12 cellular contexts compared by ENCODE assay signal in the genomic region with DNA sequence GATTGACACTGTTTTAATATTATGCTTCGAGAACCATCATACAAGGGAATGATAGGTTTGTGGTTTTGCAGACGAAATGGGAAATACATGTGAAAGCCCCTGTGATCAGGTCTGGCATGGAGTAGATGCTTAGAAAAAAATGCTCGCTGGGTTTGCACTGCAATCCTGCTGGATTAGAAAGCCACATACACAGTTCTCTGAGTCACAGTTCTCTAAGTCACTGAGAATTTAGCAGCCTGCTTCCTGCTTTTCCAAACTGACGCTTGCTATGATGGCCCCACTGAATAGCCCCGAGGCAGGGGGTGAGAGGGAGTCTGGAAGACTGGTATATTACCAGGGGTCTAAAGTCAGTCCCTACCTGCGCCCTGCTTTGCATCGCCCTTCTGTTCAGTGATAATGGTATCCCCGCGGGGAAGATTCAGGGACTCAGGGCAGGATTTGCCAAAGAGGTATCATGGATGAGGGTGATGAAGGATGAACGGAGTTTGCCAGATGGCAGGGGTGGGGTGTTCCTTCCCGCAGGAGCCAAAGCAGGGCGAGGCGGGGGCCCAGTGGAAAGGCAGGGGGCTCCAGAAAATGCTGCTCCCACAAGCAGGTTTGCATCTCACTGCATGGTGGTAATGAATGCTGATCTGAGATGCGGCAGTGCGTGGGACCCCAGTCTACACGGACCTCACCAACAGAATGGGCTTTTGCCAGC.
DNase-seq lines count a peak whose midpoint lies in the region; ATAC-seq and TF ChIP-seq lines count a peak whose summit lies in the region.
"Had no signal": no experiment of that assay in that cellular context is flagged by ENCODE, and none has a peak within 500 bp of the region (broad histone marks: within the 10 kb centered on the region; RNA-seq: fewer than 3 reads in every experiment).

No MANE protein-coding gene starts in this region.

- peaks cover 41% of the 10 kb centered on the region for H3F3A ChIP-seq in PC-9 (ENCODE audit: insufficient read depth, low read depth)

- intact Hi-C loops in PC-9 (cut with micrococcal nuclease; ENCODE audit: unreplicated experiment): loop anchor here (5.0 to 10.0 kb wide), 5 partner anchors 96 to 464 kb away; partner anchors contain the start of gene TMEM40

- H3K4me1 ChIP-seq in PC-9 (replicated peaks; ENCODE audit: insufficient read depth): peaks cover 55% of the 10 kb centered on the region

- no peaks in the 10 kb centered on the region for H3K27me3 ChIP-seq in PC-9 (ENCODE audit: insufficient read depth, low read depth)
- H3K27me3 ChIP-seq: tibial artery had no signal

- no TSS peak for BruUV-seq in PC-9 (replicated peaks; lab: Mats Ljungman, UMichigan)

- CTCF ChIA-PET in PC-9 (lab: Charles Lee): no interaction called here

- no peaks in the 10 kb centered on the region for H4K20me1 ChIP-seq in PC-9 (ENCODE audit: insufficient read depth)

- peak; percentile 45 for DNase-seq in ELF-1 (ENCODE audit: low read depth, low spot score)
- DNase-seq in PC-9: peak; percentile 55 to 85
- peak; percentile 20 for DNase-seq in fibroblast of gingiva (ENCODE audit: low read depth)
- DNase-seq in renal cortical epithelial cell (ENCODE audit: low read depth): peak; percentile 70
- no peak for DNase-seq in HK-2 (ENCODE audit: unreplicated experiment)
- DNase-seq in NCI-H146 (lab: John Stamatoyannopoulos, UW): no peak
- DNase-seq: activated T-cell treated with anti-CD3 and anti-CD28 coated beads, Interleukin-2, amount 50 U/mL, for 1 hour; stimulated activated CD4-positive, alpha-beta T cell treated with anti-CD3 and anti-CD28 coated beads, Interleukin-2, amount 100 ng/mL, for 24 hours; T-helper 2 cell; tibial artery had no signal

- no peak overlapping the region for H2AFZ ChIP-seq in PC-9

- ATAC-seq in HG03378 (IDR thresholded peaks at IDR 0.05; ENCODE audit: unreplicated experiment) (no peak), HG02759 (IDR thresholded peaks at IDR 0.05; ENCODE audit: unreplicated experiment) (no peak)

- no peaks in the 10 kb centered on the region for H3K9me2 ChIP-seq in PC-9 (ENCODE audit: insufficient read depth)

- H3K36me3 ChIP-seq in PC-9 (ENCODE audit: low read depth): no peaks in the 10 kb centered on the region
- H3K36me3 ChIP-seq: tibial artery had no signal

- peak overlapping the region; percentile 91 for H3K27ac ChIP-seq in PC-9

- H3K79me2 ChIP-seq in PC-9 (ENCODE audit: low read depth): peaks cover 51% of the 10 kb centered on the region

- peak overlapping the region; percentile 32; the same call in 1 of the 2 replicates for H3K4me3 ChIP-seq in PC-9
- H3K4me3 ChIP-seq: tibial artery had no signal

- TF ChIP-seq CTCF in PC-9 (conservative IDR thresholded peaks at IDR 0.05): no peak

- POLR2A ChIA-PET in PC-9 (lab: Charles Lee; ENCODE audit: unreplicated experiment): no interaction called here

- peak overlapping the region; percentile 78 for H3K4me2 ChIP-seq in PC-9

- H3K9me3 ChIP-seq in PC-9 (ENCODE audit: insufficient read depth, low read depth): no peaks in the 10 kb centered on the region
- H3K9me3 ChIP-seq: tibial artery had no signal

Comparison
In these comparisons a context has a peak if more than half of its experiments do, and no peak if none do; other contexts are left out.
1. DNase-seq: peak in ELF-1 (single experiment), PC-9 (2 of 2), fibroblast of gingiva (single experiment) and renal cortical epithelial cell (single experiment); none in HK-2 (single experiment) and NCI-H146 (single experiment).